ENCODE assay signal across 1 cellular context in genomic region chr9:4349841-4350418, GRCh38.
TF ChIP-seq lines count a peak whose summit lies in the region.

No MANE protein-coding gene starts in this region.

TF ChIP-seq in A549, 52 proteins besides CTCF, POLR2A, EP300 and RAD21 (continued from another document):
- TF ChIP-seq HMGXB4 (CRISPR knock-in tag; IDR thresholded peaks at IDR 0.05; ENCODE audit: borderline replicate concordance): no peak
